Comparison of ENCODE assay signal across 16 cellular contexts in genomic region chr9:127890053-127890452, GRCh38. TPM values are rescaled to one million over a fixed set of nuclear protein-coding genes. Genes with fewer than 3 reads are reported as not detected.
A peak's percentile ranks its signal among the peaks of the same experiment; 100 is the strongest.
DNase-seq lines count a peak whose midpoint lies in the region; ATAC-seq and TF ChIP-seq lines count a peak whose summit lies in the region.
"Had no signal": no experiment of that assay in that cellular context is flagged by ENCODE, and none has a peak within 500 bp of the region (broad histone marks: within the 10 kb centered on the region; RNA-seq: fewer than 3 reads in every experiment).

No MANE protein-coding gene starts in this region.

- no peaks in the 10 kb centered on the region for H4K20me1 ChIP-seq in HCT116 (ENCODE audit: insufficient read depth)

- no peak for TF ChIP-seq RAD21 in HCT116 (IDR thresholded peaks at IDR 0.05; ENCODE audit: low read depth)

- peaks cover 2 to 4% of the 10 kb centered on the region in 2 experiments; a peak in 2 of 4 replicates for H3K4me1 ChIP-seq in HCT116 (ENCODE audit: control insufficient read depth in 1 of 2, insufficient read depth in 2 of 2, low read length in 2 of 2)
- H3K4me1 ChIP-seq: A549, BE2C had no signal

- H3K27ac ChIP-seq in HCT116 (ENCODE audit: low read depth, low read length): no peak overlapping the region
- H3K27ac ChIP-seq: A549, C4-2B, HL-60 had no signal

- H3K9me3 ChIP-seq in HCT116 (ENCODE audit: control insufficient read depth in 1 of 2, insufficient read depth in 1 of 2, low read depth in 1 of 2, low read length in 2 of 2): peaks cover 0 to 15% of the 10 kb centered on the region in 2 experiments; a peak in 2 of 4 replicates
- H3K9me3 ChIP-seq: BE2C had no signal

- no peak for TF ChIP-seq CTCF in HCT116 (IDR thresholded peaks at IDR 0.05 in 2 of 3, conservative IDR thresholded peaks at IDR 0.05 in 1 of 3; ENCODE audit: borderline replicate concordance in 1 of 3, insufficient read depth in 1 of 3, low read depth in 2 of 3, low read length in 2 of 3)
- no peak for TF ChIP-seq CTCF in fibroblast of mammary gland (conservative IDR thresholded peaks at IDR 0.05; ENCODE audit: control insufficient read depth, insufficient read depth, low read depth, low read length)

- H3K4me3 ChIP-seq in HCT116 (replicated peaks in 1 of 2; ENCODE audit: low read depth in 1 of 2, low read length in 2 of 2) (no peak overlapping the region), fibroblast of mammary gland (ENCODE audit: control insufficient read depth, low read depth, low read length) (no peak overlapping the region)
- H3K4me3 ChIP-seq: A549, GM23338 had no signal

- peaks cover 22 to 58% of the 10 kb centered on the region in 2 experiments for H3K36me3 ChIP-seq in HCT116 (ENCODE audit: control insufficient read depth in 1 of 2, insufficient read depth in 2 of 2, low read length in 2 of 2)

- no peak for TF ChIP-seq POLR2A in HCT116 (IDR thresholded peaks at IDR 0.05; ENCODE audit: borderline replicate concordance, extremely low read depth, insufficient read depth, insufficient read length)

- DNase-seq in HCT116 (ENCODE audit: low read depth, low spot score) (no peak), RKO (ENCODE audit: low spot score) (peak; percentile 77), fibroblast of mammary gland (ENCODE audit: low read depth) (peak; percentile 52), SKM-1 (lab: John Stamatoyannopoulos, UW; ENCODE audit: unreplicated experiment) (no peak), NOMO-1 treated with dmso at 0.1 percent for 144 hours (lab: John Stamatoyannopoulos, UW; ENCODE audit: unreplicated experiment) (no peak), dermis blood vessel endothelial cell (no peak)
- DNase-seq: BE2C; CD8-positive, alpha-beta T cell; COR-L47; DND-41; H9; HFFc6 had no signal

- RAD21 ChIA-PET in HCT116 (lab: Charles Lee; ENCODE audit: low non-redundant PET in 1 of 2, low total read pairs in 2 of 2, uncharacterized antibody in 2 of 2, unreplicated experiment in 2 of 2): no interaction called here

- no peak overlapping the region for H3K9ac ChIP-seq in HCT116 (ENCODE audit: low read length)

- intact Hi-C loops in HCT116 (cut with micrococcal nuclease): no loop called here

- CTCF ChIA-PET in HCT116 (lab: Charles Lee): no interaction called here

- H3K79me2 ChIP-seq in HCT116 (ENCODE audit: insufficient read depth, low read length): no peaks in the 10 kb centered on the region

- no peak overlapping the region for H3K4me2 ChIP-seq in HCT116 (ENCODE audit: low read length)
- H3K4me2 ChIP-seq: A549, GM23338 had no signal

- BruUV-seq in HCT116 (replicated peaks; lab: Mats Ljungman, UMichigan): no TSS peak

- ATAC-seq in HCT116: peak; percentile 28; the same call in 1 of the 2 replicates
- ATAC-seq: CD8-positive, alpha-beta T cell had no signal

- no peaks in the 10 kb centered on the region for H3K9me2 ChIP-seq in HCT116 (ENCODE audit: insufficient read depth)

- no peaks in the 10 kb centered on the region for H3K27me3 ChIP-seq in HCT116 (ENCODE audit: insufficient read depth, low read length)
- H3K27me3 ChIP-seq: BE2C had no signal

- POLR2A ChIA-PET in HCT116 (lab: Charles Lee): interaction anchor here (0.8 kb wide), 1 partner anchor 9 kb away, joined by 3 read pairs; the partner anchor contains the start of gene ST6GALNAC6

- H2AFZ ChIP-seq in HCT116 (ENCODE audit: low read depth, low read length, poor library complexity, severe bottlenecking): no peak overlapping the region
- H2AFZ ChIP-seq: GM23338 had no signal

TF ChIP-seq in HCT116, 20 proteins besides CTCF, POLR2A, EP300 and RAD21:
- TF ChIP-seq JUND (IDR thresholded peaks at IDR 0.05) (no peak), ZBTB33 (IDR thresholded peaks at IDR 0.05; ENCODE audit: extremely low read depth, insufficient replicate concordance, low read length) (no peak), POLR2AphosphoS5 (IDR thresholded peaks at IDR 0.05; ENCODE audit: low read depth, low read length) (no peak), YY1 (IDR thresholded peaks at IDR 0.05; ENCODE audit: extremely low read depth, insufficient replicate concordance, low read depth, low read length) (no peak), SIN3A (IDR thresholded peaks at IDR 0.05; ENCODE audit: low read depth) (no peak), SP1 (IDR thresholded peaks at IDR 0.05; ENCODE audit: low read depth) (no peak), REST (IDR thresholded peaks at IDR 0.05; ENCODE audit: low read depth) (no peak), EZH2 (IDR thresholded peaks at IDR 0.05) (no peak), EZH2phosphoT487 (IDR thresholded peaks at IDR 0.05; ENCODE audit: borderline replicate concordance) (no peak), ZFX (IDR thresholded peaks at IDR 0.05) (no peak), FOSL1 (IDR thresholded peaks at IDR 0.05; ENCODE audit: low read depth) (no peak), ATF3 (IDR thresholded peaks at IDR 0.05) (no peak), MAX (IDR thresholded peaks at IDR 0.05) (no peak), TCF7L2 (IDR thresholded peaks at IDR 0.05; ENCODE audit: borderline replicate concordance, extremely low read depth, insufficient read depth, insufficient read length) (no peak), EGR1 (IDR thresholded peaks at IDR 0.05; ENCODE audit: low read depth) (no peak), CEBPB (IDR thresholded peaks at IDR 0.05; ENCODE audit: low read depth) (no peak), CBX3 (IDR thresholded peaks at IDR 0.05; ENCODE audit: low read depth) (no peak), SRF (IDR thresholded peaks at IDR 0.05; ENCODE audit: low read depth) (no peak)

RNA-seq across cellular contexts. Expression of gene ST6GALNAC6, which starts 9.3 kb away (rescaled TPM):
- total RNA-seq in HCT116 (2021; ENCODE audit: unreplicated experiment): 24.5 TPM
- 22.9 and 25.0 TPM in 2 replicates for polyA plus RNA-seq in HCT116 (2012)
- total RNA-seq in dermis blood vessel endothelial cell: 33.2 and 44.8 TPM in 2 replicates

RNA-seq across cellular contexts. Expression of gene AK1, which starts 12.6 kb away (rescaled TPM):
- total RNA-seq in HCT116 (2021; ENCODE audit: unreplicated experiment): 61.1 TPM
- polyA plus RNA-seq in HCT116 (2012): 70.6 and 74.2 TPM in 2 replicates
- total RNA-seq in dermis blood vessel endothelial cell: 22.0 and 42.2 TPM in 2 replicates

RNA-seq across cellular contexts. Expression of gene ST6GALNAC4, which starts 26.8 kb away (rescaled TPM):
- total RNA-seq in HCT116 (2021; ENCODE audit: unreplicated experiment) (49.4 TPM), dermis blood vessel endothelial cell (50.0 and 98.0 TPM in 2 replicates)
- 45.7 and 58.2 TPM in 2 replicates for polyA plus RNA-seq in HCT116 (2012)

RNA-seq across cellular contexts. Expression of gene ENG, which starts 35.6 kb away (rescaled TPM):
- 0.76 TPM for total RNA-seq in HCT116 (2021; ENCODE audit: unreplicated experiment)
- polyA plus RNA-seq in HCT116 (2012): 2.2 and 3.6 TPM in 2 replicates
- total RNA-seq in dermis blood vessel endothelial cell: 84.2 and 165 TPM in 2 replicates

RNA-seq across cellular contexts. Expression of gene PIP5KL1, which starts 40.5 kb away (rescaled TPM):
- total RNA-seq in HCT116 (2021; ENCODE audit: unreplicated experiment) (37.6 TPM), dermis blood vessel endothelial cell (0.51 and 0.70 TPM in 2 replicates)
- polyA plus RNA-seq in HCT116 (2012): 35.7 and 36.0 TPM in 2 replicates

Comparison
In these comparisons a context has a peak if more than half of its experiments do, and no peak if none do; other contexts are left out.
1. DNase-seq: peak in RKO (single experiment) and fibroblast of mammary gland (single experiment); none in HCT116 (single experiment), SKM-1 (single experiment), NOMO-1 treated with dmso at 0.1 percent for 144 hours (single experiment) and dermis blood vessel endothelial cell (single experiment).